10 cellular contexts compared by ENCODE assay signal in genomic region chr6:170177383-170178265, GRCh38.
DNase-seq lines count a peak whose midpoint lies in the region; ATAC-seq and TF ChIP-seq lines count a peak whose summit lies in the region.
"Had no signal": no experiment of that assay in that cellular context is flagged by ENCODE, and none has a peak within 500 bp of the region (broad histone marks: within the 10 kb centered on the region; RNA-seq: fewer than 3 reads in every experiment).

No MANE protein-coding gene starts in this region.

- H3K4me3 Mint-ChIP-seq in activated naive CD8-positive, alpha-beta T cell treated with anti-CD3 and anti-CD28 coated beads for 36 hours: no peak overlapping the region
- no peak overlapping the region for H3K4me3 Mint-ChIP-seq in naive thymus-derived CD4-positive, alpha-beta T cell

- H3K56ac ChIP-seq in mesendoderm (ENCODE audit: low read length): no peak overlapping the region

- H3K27me3 Mint-ChIP-seq in activated naive CD8-positive, alpha-beta T cell treated with anti-CD3 and anti-CD28 coated beads for 36 hours: peaks cover 4% of the 10 kb centered on the region
- no peaks in the 10 kb centered on the region for H3K27me3 Mint-ChIP-seq in naive thymus-derived CD4-positive, alpha-beta T cell

- H3K79me2 ChIP-seq in mesendoderm (ENCODE audit: control insufficient read depth, insufficient read depth, low read length): no peaks in the 10 kb centered on the region

- no peak overlapping the region for H3K27ac ChIP-seq in naive thymus-derived CD4-positive, alpha-beta T cell (ENCODE audit: low read depth, low read length)
- no peak overlapping the region for H3K27ac ChIP-seq in mesendoderm (ENCODE audit: low read depth, low read length)

- no peak overlapping the region for H2BK15ac ChIP-seq in mesendoderm (replicated peaks; ENCODE audit: low read depth)

- H3K4me3 ChIP-seq in naive thymus-derived CD4-positive, alpha-beta T cell (ENCODE audit: low read length): no peak overlapping the region
- H3K4me3 ChIP-seq in mesendoderm (ENCODE audit: low read length) (no peak overlapping the region), BE2C (ENCODE audit: low read depth, low read length) (no peak overlapping the region)

- no peaks in the 10 kb centered on the region for H3K4me1 ChIP-seq in naive thymus-derived CD4-positive, alpha-beta T cell (ENCODE audit: control insufficient read depth in 2 of 2, insufficient read depth in 2 of 2, low read length in 2 of 2)
- no peaks in the 10 kb centered on the region for H3K4me1 ChIP-seq in mesendoderm (ENCODE audit: control insufficient read depth, low read depth, low read length)
- H3K4me1 ChIP-seq in BE2C: no peaks in the 10 kb centered on the region

- intact Hi-C loops in naive thymus-derived CD4-positive, alpha-beta T cell (cut with micrococcal nuclease): no loop called here

- H3K4ac ChIP-seq in mesendoderm (ENCODE audit: low read depth, low read length): no peak overlapping the region

- H3K23ac ChIP-seq in mesendoderm (ENCODE audit: low read length): no peak overlapping the region

- POLR2A ChIA-PET in naive thymus-derived CD4-positive, alpha-beta T cell (lab: Charles Lee): no interaction called here

- TF ChIP-seq CTCF in BE2C (IDR thresholded peaks at IDR 0.05; ENCODE audit: low read depth, low read length): no peak

- H3K4me1 Mint-ChIP-seq in activated naive CD8-positive, alpha-beta T cell treated with anti-CD3 and anti-CD28 coated beads for 36 hours: peaks cover 7% of the 10 kb centered on the region
- H3K4me1 Mint-ChIP-seq in naive thymus-derived CD4-positive, alpha-beta T cell: peaks cover 0 to 12% (median 5%) of the 10 kb centered on the region in 7 donors

- no peaks in the 10 kb centered on the region for H3K9me3 ChIP-seq in naive thymus-derived CD4-positive, alpha-beta T cell (ENCODE audit: control insufficient read depth in 2 of 3, low read length in 3 of 3)
- no peaks in the 10 kb centered on the region; the same call in 1 of the 2 replicates for H3K9me3 ChIP-seq in BE2C
- H3K9me3 ChIP-seq: breast epithelium had no signal

- H3K18ac ChIP-seq in mesendoderm (ENCODE audit: low read length): no peak overlapping the region

- no peaks in the 10 kb centered on the region for H3K36me3 ChIP-seq in naive thymus-derived CD4-positive, alpha-beta T cell (ENCODE audit: control insufficient read depth in 2 of 3, insufficient read depth in 3 of 3, low read length in 3 of 3)
- H3K36me3 ChIP-seq in mesendoderm (ENCODE audit: control insufficient read depth, insufficient read depth, low read length) (no peaks in the 10 kb centered on the region), BE2C (no peaks in the 10 kb centered on the region)
- H3K36me3 ChIP-seq: breast epithelium had no signal

- CTCF ChIA-PET in naive thymus-derived CD4-positive, alpha-beta T cell (lab: Charles Lee): no interaction called here

- no peak overlapping the region for H2BK120ac ChIP-seq in mesendoderm (ENCODE audit: low read depth, low read length)

- H3K36me3 Mint-ChIP-seq in activated naive CD8-positive, alpha-beta T cell treated with anti-CD3 and anti-CD28 coated beads for 36 hours: peaks cover 2% of the 10 kb centered on the region
- peaks cover 0 to 2% (median 0%) of the 10 kb centered on the region in 5 donors for H3K36me3 Mint-ChIP-seq in naive thymus-derived CD4-positive, alpha-beta T cell

- no peaks in the 10 kb centered on the region for H3K27me3 ChIP-seq in naive thymus-derived CD4-positive, alpha-beta T cell (ENCODE audit: control insufficient read depth in 2 of 2, insufficient read depth in 2 of 2, low read length in 2 of 2)
- H3K27me3 ChIP-seq in mesendoderm (ENCODE audit: insufficient read depth, low read length, poor library complexity): no peaks in the 10 kb centered on the region
- peaks cover 5% of the 10 kb centered on the region for H3K27me3 ChIP-seq in BE2C

- no peak overlapping the region for H4K5ac ChIP-seq in mesendoderm (ENCODE audit: low read length)

- H3K9me3 Mint-ChIP-seq in activated naive CD8-positive, alpha-beta T cell treated with anti-CD3 and anti-CD28 coated beads for 36 hours: peaks cover 6% of the 10 kb centered on the region
- H3K9me3 Mint-ChIP-seq in naive thymus-derived CD4-positive, alpha-beta T cell: peaks cover 0 to 13% (median 3%) of the 10 kb centered on the region in 11 donors

- peak; percentile 28 for ATAC-seq in naive thymus-derived CD4-positive, alpha-beta T cell

- no CpG with 5 or more reads among the region's 38 CpGs for WGBS in mesendoderm (ENCODE audit: extremely low coverage, insufficient coverage, low lambda C conversion rate)

- H2BK5ac ChIP-seq in mesendoderm (ENCODE audit: low read length): no peak overlapping the region

- H3K27ac Mint-ChIP-seq in activated naive CD8-positive, alpha-beta T cell treated with anti-CD3 and anti-CD28 coated beads for 36 hours: peak overlapping the region; percentile 25
- H3K27ac Mint-ChIP-seq in naive thymus-derived CD4-positive, alpha-beta T cell: peak overlapping the region in 4 of 9 donors; percentile 30 to 92 (median 59)

- no peak overlapping the region for H3K9ac ChIP-seq in mesendoderm (ENCODE audit: low read length)

- H4K8ac ChIP-seq in mesendoderm (ENCODE audit: low read depth, low read length): no peak overlapping the region

- DNase-seq in COLO668 (lab: John Stamatoyannopoulos, UW; ENCODE audit: unreplicated experiment) (peak; percentile 41), ELR (ENCODE audit: low read depth) (peak; percentile 20), NCI-H187 (lab: John Stamatoyannopoulos, UW) (no peak), mesendoderm (no peak), BE2C (no peak), NOMO-1 treated with DMSO at 0.1 percent for 48 hours (lab: John Stamatoyannopoulos, UW; ENCODE audit: unreplicated experiment) (no peak)
- DNase-seq in activated naive CD8-positive, alpha-beta T cell treated with anti-CD3 and anti-CD28 coated beads for 36 hours: no peak
- peak in 1 of 9 donors; percentile 33 for DNase-seq in naive thymus-derived CD4-positive, alpha-beta T cell
- DNase-seq: foreskin melanocyte had no signal

- no peak overlapping the region for H3K4me2 ChIP-seq in mesendoderm (ENCODE audit: low read length)

- no peak overlapping the region for H2AK5ac ChIP-seq in mesendoderm (ENCODE audit: low read length)

- no peaks in the 10 kb centered on the region for H3K79me1 ChIP-seq in mesendoderm (ENCODE audit: low read length)

Comparison
In these comparisons a context has a peak if more than half of its experiments do, and no peak if none do; other contexts are left out.
1. DNase-seq: peak in COLO668 (single experiment) and ELR (single experiment); none in activated naive CD8-positive, alpha-beta T cell treated with anti-CD3 and anti-CD28 coated beads for 36 hours (single experiment), NCI-H187 (0 of 2), mesendoderm (single experiment), BE2C (single experiment) and NOMO-1 treated with DMSO at 0.1 percent for 48 hours (single experiment).